16 cellular contexts compared by ENCODE assay signal in genomic region chr12:118548887-118549286, GRCh38.
DNase-seq lines count a peak whose midpoint lies in the region; TF ChIP-seq lines count a peak whose summit lies in the region.
"Had no signal": no experiment of that assay in that cellular context is flagged by ENCODE, and none has a peak within 500 bp of the region (broad histone marks: within the 10 kb centered on the region; RNA-seq: fewer than 3 reads in every experiment).

No MANE protein-coding gene starts in this region.

- H3K27me3 ChIP-seq in sigmoid colon: no peaks in the 10 kb centered on the region

- H3K4me3 ChIP-seq in sigmoid colon: no peak overlapping the region
- H3K4me3 ChIP-seq: GM12878 had no signal

- no peak for TF ChIP-seq EP300 in sigmoid colon (IDR thresholded peaks at IDR 0.05)

- intact Hi-C loops in sigmoid colon (cut with DNase I): no loop called here

- H3K9me3 ChIP-seq in sigmoid colon: no peaks in the 10 kb centered on the region

- no peak for TF ChIP-seq CTCF in sigmoid colon (IDR thresholded peaks at IDR 0.05)

- H3K4me1 ChIP-seq in sigmoid colon: peaks cover 0 to 11% (median 3%) of the 10 kb centered on the region in 4 donors

- DNase-seq in NCI-H2029 treated with DMSO at 0.1 percent for 48 hours (lab: John Stamatoyannopoulos, UW): peak; percentile 15
- DNase-seq in NCI-H2029 (lab: John Stamatoyannopoulos, UW): no peak
- peak; percentile 26 for DNase-seq in ecto neural progenitor cell (ENCODE audit: low spot score)
- peak; percentile 62 for DNase-seq in kidney tubule cell (ENCODE audit: low spot score)
- no peak for DNase-seq in activated naive CD4-positive, alpha-beta T cell treated with Interleukin-2 at 50 U/mL for 16 hours
- no peak for DNase-seq in effector CD4-positive, alpha-beta T cell
- no peak for DNase-seq in sigmoid colon
- DNase-seq in Kasumi-1 (lab: John Stamatoyannopoulos, UW): no peak
- DNase-seq: AML-193; C1 segment of cervical spinal cord; CD4-positive, alpha-beta T cell; DMS79; GOT3; H9 had no signal

- H3K27ac ChIP-seq in sigmoid colon: no peak overlapping the region
- H3K27ac ChIP-seq: 22Rv1 had no signal

- no peaks in the 10 kb centered on the region for H3K36me3 ChIP-seq in sigmoid colon

- WGBS in sigmoid colon, 2 donors: 71 to 78% methylated on average over 2 of the region's 2 CpGs

- TF ChIP-seq POLR2A in sigmoid colon (IDR thresholded peaks at IDR 0.05): no peak

Comparison
In these comparisons a context has a peak if more than half of its experiments do, and no peak if none do; other contexts are left out.
1. DNase-seq: peak in NCI-H2029 treated with DMSO at 0.1 percent for 48 hours (single experiment), ecto neural progenitor cell (single experiment) and kidney tubule cell (single experiment); none in NCI-H2029 (single experiment), activated naive CD4-positive, alpha-beta T cell treated with Interleukin-2 at 50 U/mL for 16 hours (single experiment), effector CD4-positive, alpha-beta T cell (single experiment), sigmoid colon (single experiment) and Kasumi-1 (0 of 2).